ENCODE assay signal across 2 cellular contexts in the genomic region with DNA sequence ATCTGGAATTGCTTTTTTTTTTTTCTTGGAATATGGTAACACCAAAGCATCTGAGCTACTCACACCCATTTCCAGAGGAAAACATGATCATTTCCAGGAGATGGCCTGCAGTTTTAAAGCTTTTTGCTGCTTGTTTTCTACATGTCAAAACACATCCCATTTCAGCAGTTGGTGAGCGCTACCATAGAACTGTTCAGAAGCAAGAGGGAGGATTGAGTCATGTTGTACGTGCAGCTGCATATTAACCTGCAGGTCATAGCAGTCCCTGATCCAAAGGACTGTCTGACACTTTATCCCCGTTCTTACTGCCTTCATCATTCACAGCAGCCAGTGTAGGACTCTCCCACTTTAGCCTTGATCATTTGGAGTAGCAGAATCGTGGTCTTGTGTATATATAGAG.
TF ChIP-seq lines count a peak whose summit lies in the region.

No MANE protein-coding gene starts in this region.

TF ChIP-seq in SK-N-SH, 30 proteins besides CTCF, POLR2A, EP300 and RAD21 (continued from another document):
- TF ChIP-seq, protein P1, sequence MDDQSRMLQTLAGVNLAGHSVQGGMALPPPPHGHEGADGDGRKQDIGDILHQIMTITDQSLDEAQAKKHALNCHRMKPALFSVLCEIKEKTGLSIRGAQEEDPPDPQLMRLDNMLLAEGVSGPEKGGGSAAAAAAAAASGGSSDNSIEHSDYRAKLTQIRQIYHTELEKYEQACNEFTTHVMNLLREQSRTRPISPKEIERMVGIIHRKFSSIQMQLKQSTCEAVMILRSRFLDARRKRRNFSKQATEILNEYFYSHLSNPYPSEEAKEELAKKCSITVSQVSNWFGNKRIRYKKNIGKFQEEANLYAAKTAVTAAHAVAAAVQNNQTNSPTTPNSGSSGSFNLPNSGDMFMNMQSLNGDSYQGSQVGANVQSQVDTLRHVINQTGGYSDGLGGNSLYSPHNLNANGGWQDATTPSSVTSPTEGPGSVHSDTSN (IDR thresholded peaks at IDR 0.05) = no peak
- TF ChIP-seq EZH2phosphoT487 (IDR thresholded peaks at IDR 0.05; ENCODE audit: borderline replicate concordance, low read depth) (no peak), JUND (IDR thresholded peaks at IDR 0.05) (no peak), FOSL2 (IDR thresholded peaks at IDR 0.05; ENCODE audit: borderline replicate concordance, low read depth) (no peak), YY1 (IDR thresholded peaks at IDR 0.05; ENCODE audit: low read depth) (no peak)
- TF ChIP-seq, protein P2, sequence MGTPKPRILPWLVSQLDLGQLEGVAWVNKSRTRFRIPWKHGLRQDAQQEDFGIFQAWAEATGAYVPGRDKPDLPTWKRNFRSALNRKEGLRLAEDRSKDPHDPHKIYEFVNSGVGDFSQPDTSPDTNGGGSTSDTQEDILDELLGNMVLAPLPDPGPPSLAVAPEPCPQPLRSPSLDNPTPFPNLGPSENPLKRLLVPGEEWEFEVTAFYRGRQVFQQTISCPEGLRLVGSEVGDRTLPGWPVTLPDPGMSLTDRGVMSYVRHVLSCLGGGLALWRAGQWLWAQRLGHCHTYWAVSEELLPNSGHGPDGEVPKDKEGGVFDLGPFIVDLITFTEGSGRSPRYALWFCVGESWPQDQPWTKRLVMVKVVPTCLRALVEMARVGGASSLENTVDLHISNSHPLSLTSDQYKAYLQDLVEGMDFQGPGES (IDR thresholded peaks at IDR 0.05; ENCODE audit: low read depth, low read length) = no peak

TF ChIP-seq in neural cell, 6 proteins besides CTCF, POLR2A, EP300 and RAD21 (continued from another document):
- TF ChIP-seq, protein P3, sequence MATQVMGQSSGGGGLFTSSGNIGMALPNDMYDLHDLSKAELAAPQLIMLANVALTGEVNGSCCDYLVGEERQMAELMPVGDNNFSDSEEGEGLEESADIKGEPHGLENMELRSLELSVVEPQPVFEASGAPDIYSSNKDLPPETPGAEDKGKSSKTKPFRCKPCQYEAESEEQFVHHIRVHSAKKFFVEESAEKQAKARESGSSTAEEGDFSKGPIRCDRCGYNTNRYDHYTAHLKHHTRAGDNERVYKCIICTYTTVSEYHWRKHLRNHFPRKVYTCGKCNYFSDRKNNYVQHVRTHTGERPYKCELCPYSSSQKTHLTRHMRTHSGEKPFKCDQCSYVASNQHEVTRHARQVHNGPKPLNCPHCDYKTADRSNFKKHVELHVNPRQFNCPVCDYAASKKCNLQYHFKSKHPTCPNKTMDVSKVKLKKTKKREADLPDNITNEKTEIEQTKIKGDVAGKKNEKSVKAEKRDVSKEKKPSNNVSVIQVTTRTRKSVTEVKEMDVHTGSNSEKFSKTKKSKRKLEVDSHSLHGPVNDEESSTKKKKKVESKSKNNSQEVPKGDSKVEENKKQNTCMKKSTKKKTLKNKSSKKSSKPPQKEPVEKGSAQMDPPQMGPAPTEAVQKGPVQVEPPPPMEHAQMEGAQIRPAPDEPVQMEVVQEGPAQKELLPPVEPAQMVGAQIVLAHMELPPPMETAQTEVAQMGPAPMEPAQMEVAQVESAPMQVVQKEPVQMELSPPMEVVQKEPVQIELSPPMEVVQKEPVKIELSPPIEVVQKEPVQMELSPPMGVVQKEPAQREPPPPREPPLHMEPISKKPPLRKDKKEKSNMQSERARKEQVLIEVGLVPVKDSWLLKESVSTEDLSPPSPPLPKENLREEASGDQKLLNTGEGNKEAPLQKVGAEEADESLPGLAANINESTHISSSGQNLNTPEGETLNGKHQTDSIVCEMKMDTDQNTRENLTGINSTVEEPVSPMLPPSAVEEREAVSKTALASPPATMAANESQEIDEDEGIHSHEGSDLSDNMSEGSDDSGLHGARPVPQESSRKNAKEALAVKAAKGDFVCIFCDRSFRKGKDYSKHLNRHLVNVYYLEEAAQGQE (IDR thresholded peaks at IDR 0.05; ENCODE audit: borderline replicate concordance) = no peak
- TF ChIP-seq TAF1 (IDR thresholded peaks at IDR 0.05; ENCODE audit: low read depth) (no peak), MXI1 (conservative IDR thresholded peaks at IDR 0.05; ENCODE audit: poor library complexity, severe bottlenecking) (no peak), SMC3 (conservative IDR thresholded peaks at IDR 0.05; ENCODE audit: poor library complexity) (peak; percentile 16)
